11 cellular contexts compared by ENCODE assay signal in genomic region chr4:9969526-9970398, GRCh38. TPM values are rescaled to one million over a fixed set of nuclear protein-coding genes. Genes with fewer than 3 reads are reported as not detected.
DNase-seq lines count a peak whose midpoint lies in the region; ATAC-seq and TF ChIP-seq lines count a peak whose summit lies in the region.
"Had no signal": no experiment of that assay in that cellular context is flagged by ENCODE, and none has a peak within 500 bp of the region (broad histone marks: within the 10 kb centered on the region; RNA-seq: fewer than 3 reads in every experiment).

No MANE protein-coding gene starts in this region.

- ATAC-seq in activated naive CD4-positive, alpha-beta T cell treated with anti-CD3 and anti-CD28 coated beads, Interleukin-2, amount 50 U/mL, for 72 hours, result peak; percentile 29 to 77
- peak; percentile 3 for ATAC-seq in HG02870 (IDR thresholded peaks at IDR 0.05; ENCODE audit: unreplicated experiment)
- ATAC-seq: sciatic nerve had no signal

- DNase-seq in activated naive CD4-positive, alpha-beta T cell treated with anti-CD3 and anti-CD28 coated beads, Interleukin-2, amount 50 U/mL, for 72 hours (ENCODE audit: low spot score in 2 of 2), result no peak
- no peak for DNase-seq in activated naive CD4-positive, alpha-beta T cell treated with anti-CD3 and anti-CD28 coated beads for 36 hours
- DNase-seq in OCI-M1 (lab: John Stamatoyannopoulos, UW), result peak; percentile 67
- DNase-seq in ACHN, result no peak
- DNase-seq in NCI-H1048 (lab: John Stamatoyannopoulos, UW), result no peak
- DNase-seq in GM20000 (ENCODE audit: low spot score), result no peak
- no peak for DNase-seq in SHP77 (lab: John Stamatoyannopoulos, UW)
- DNase-seq: NCI-H748 treated with DMSO at 0.1 percent for 48 hours, SW 1271 had no signal

- TF ChIP-seq CTCF in GM20000 (IDR thresholded peaks at IDR 0.05; ENCODE audit: extremely low read depth, missing control alignments), result no peak

- in situ Hi-C loops in ACHN (cut with HindIII; ENCODE audit: low pct_ligation_motif_present, low pct_unique_long_range_greater_than_20kb, low sequenced_read_pairs), result no loop called here

- no peak overlapping the region for H3K27ac Mint-ChIP-seq in activated naive CD4-positive, alpha-beta T cell treated with anti-CD3 and anti-CD28 coated beads, Interleukin-2, amount 50 U/mL, for 72 hours
- H3K27ac Mint-ChIP-seq in activated naive CD4-positive, alpha-beta T cell treated with anti-CD3 and anti-CD28 coated beads for 36 hours, result no peak overlapping the region

- H3K27me3 Mint-ChIP-seq in activated naive CD4-positive, alpha-beta T cell treated with anti-CD3 and anti-CD28 coated beads for 36 hours (ENCODE audit: low read depth), result no peaks in the 10 kb centered on the region

- H3K9me3 Mint-ChIP-seq in activated naive CD4-positive, alpha-beta T cell treated with anti-CD3 and anti-CD28 coated beads, Interleukin-2, amount 50 U/mL, for 72 hours, result peaks cover 11 to 12% of the 10 kb centered on the region in 2 donors
- H3K9me3 Mint-ChIP-seq in activated naive CD4-positive, alpha-beta T cell treated with anti-CD3 and anti-CD28 coated beads for 36 hours, result peaks cover 10% of the 10 kb centered on the region

- H3K4me3 Mint-ChIP-seq in activated naive CD4-positive, alpha-beta T cell treated with anti-CD3 and anti-CD28 coated beads for 36 hours, result no peak overlapping the region

- CTCF ChIA-PET in activated naive CD4-positive, alpha-beta T cell treated with anti-CD3 and anti-CD28 coated beads for 36 hours (lab: Charles Lee), result no interaction called here

- intact Hi-C loops in activated naive CD4-positive, alpha-beta T cell treated with anti-CD3 and anti-CD28 coated beads for 36 hours (cut with micrococcal nuclease), result no loop called here

- H3K36me3 Mint-ChIP-seq in activated naive CD4-positive, alpha-beta T cell treated with anti-CD3 and anti-CD28 coated beads, Interleukin-2, amount 50 U/mL, for 72 hours, result peaks cover 10 to 21% of the 10 kb centered on the region in 2 donors
- H3K36me3 Mint-ChIP-seq in activated naive CD4-positive, alpha-beta T cell treated with anti-CD3 and anti-CD28 coated beads for 36 hours (ENCODE audit: low read depth), result peaks cover 3% of the 10 kb centered on the region

- H3K4me1 Mint-ChIP-seq in activated naive CD4-positive, alpha-beta T cell treated with anti-CD3 and anti-CD28 coated beads for 36 hours (ENCODE audit: low read depth), result peaks cover 2% of the 10 kb centered on the region

RNA-seq across cellular contexts. Expression of gene SLC2A9, which starts 51.5 kb away (rescaled TPM):
- 1 to 10 TPM in 1 of 2 donors, under 1 TPM in 1; 0.52 to 1.2 TPM for total RNA-seq in activated naive CD4-positive, alpha-beta T cell treated with anti-CD3 and anti-CD28 coated beads, Interleukin-2, amount 50 U/mL, for 72 hours
- under 1 TPM; 0.43 to 0.86 TPM for total RNA-seq in activated naive CD4-positive, alpha-beta T cell treated with anti-CD3 and anti-CD28 coated beads for 36 hours
